Comparison of ENCODE assay signal across 18 cellular contexts in genomic region chr13:26228080-26228479, GRCh38. TPM values are rescaled to one million over a fixed set of nuclear protein-coding genes. Genes with fewer than 3 reads are reported as not detected.
DNase-seq lines count a peak whose midpoint lies in the region; ATAC-seq and TF ChIP-seq lines count a peak whose summit lies in the region.
"Had no signal": no experiment of that assay in that cellular context is flagged by ENCODE, and none has a peak within 500 bp of the region (broad histone marks: within the 10 kb centered on the region; RNA-seq: fewer than 3 reads in every experiment).

No MANE protein-coding gene starts in this region.

- TF ChIP-seq POLR2A in spleen (IDR thresholded peaks at IDR 0.05), result no peak

- peaks cover 17% of the 10 kb centered on the region for H3K27me3 Mint-ChIP-seq in WTC11 (ENCODE audit: low read depth)
- H3K27me3 Mint-ChIP-seq: IgD-negative memory B cell had no signal

- WGBS in spleen, 5 donors, result 69 to 90% (median 86%) methylated on average over 2 of the region's 2 CpGs; no CpG with 5 or more reads in 1 of the 5 donors

- TF ChIP-seq CTCF in spleen (IDR thresholded peaks at IDR 0.05 in 8 of 11, conservative IDR thresholded peaks at IDR 0.05 in 3 of 11) (no peak), WTC11 (IDR thresholded peaks at IDR 0.05) (no peak)

- H3K27ac ChIP-seq in spleen, result no peak overlapping the region
- H3K27ac ChIP-seq: C4-2B had no signal

- peaks cover 0 to 4% (median 0%) of the 10 kb centered on the region in 7 donors for H3K27me3 ChIP-seq in spleen (replicated peaks in 1 of 7)

- H3K9me3 ChIP-seq in spleen, result no peaks in the 10 kb centered on the region

- peak; percentile 6 for ATAC-seq in esophagus mucosa
- ATAC-seq in WTC11, result no peak
- ATAC-seq: GM12878, HCT116 had no signal

- H3K36me3 ChIP-seq in spleen, result no peaks in the 10 kb centered on the region

- H3K27ac Mint-ChIP-seq in WTC11, result no peak overlapping the region
- H3K27ac Mint-ChIP-seq: IgD-negative memory B cell had no signal

- no peaks in the 10 kb centered on the region for H3K9me3 Mint-ChIP-seq in WTC11
- H3K9me3 Mint-ChIP-seq: IgD-negative memory B cell had no signal

- CTCF ChIA-PET in WTC11 (lab: Charles Lee), result no interaction called here

- H3K36me3 Mint-ChIP-seq in WTC11, result no peaks in the 10 kb centered on the region

- H3K4me1 Mint-ChIP-seq in WTC11, result 0 out of 2 replicates have a peak, but pooled peaks cover 4% of the 10 kb centered on the region

- no peak overlapping the region for H3K4me3 Mint-ChIP-seq in WTC11

- DNase-seq in DMS 273 treated with DMSO at 0.1 percent for 48 hours (lab: John Stamatoyannopoulos, UW) (peak; percentile 75), NCI-H1092 (lab: John Stamatoyannopoulos, UW) (peak; percentile 52), NCI-H69 (lab: John Stamatoyannopoulos, UW) (peak; percentile 25), NCI-H345 treated with DMSO at 0.1 percent for 48 hours (lab: John Stamatoyannopoulos, UW; ENCODE audit: unreplicated experiment) (no peak), spleen (no peak), WTC11 (ENCODE audit: low spot score) (no peak)
- DNase-seq in activated CD4-positive, CD25-positive, alpha-beta regulatory T cell (lab: John Stamatoyannopoulos, UW), result no peak
- DNase-seq: ACHN, DMS153, GOT3, Karpas-422, NCI-H1105, NCI-H2227 treated with DMSO at 0.1 percent for 48 hours had no signal

- peaks cover 0 to 2% (median under 1%) of the 10 kb centered on the region in 6 donors for H3K4me1 ChIP-seq in spleen

- H3K4me3 ChIP-seq in spleen, result no peak overlapping the region
- H3K4me3 ChIP-seq: GM12878 had no signal

- POLR2A ChIA-PET in WTC11 (lab: Charles Lee), result no interaction called here

- intact Hi-C loops in spleen (cut with DNase I; ENCODE audit: low total_unique reads), result no loop called here

TF ChIP-seq in WTC11, 78 proteins besides CTCF, POLR2A, EP300 and RAD21:
- TF ChIP-seq RELA (CRISPR knock-in tag; IDR thresholded peaks at IDR 0.05; ENCODE audit: borderline replicate concordance) (no peak), PREB (CRISPR knock-in tag; IDR thresholded peaks at IDR 0.05; ENCODE audit: borderline replicate concordance) (no peak), E2F5 (CRISPR knock-in tag; IDR thresholded peaks at IDR 0.05) (no peak), RORB (CRISPR knock-in tag; IDR thresholded peaks at IDR 0.05) (no peak), IRF2 (CRISPR knock-in tag; IDR thresholded peaks at IDR 0.05; ENCODE audit: borderline replicate concordance, low read depth) (no peak), CREB1 (CRISPR knock-in tag; IDR thresholded peaks at IDR 0.05) (no peak), SMAD3 (CRISPR knock-in tag; IDR thresholded peaks at IDR 0.05; ENCODE audit: borderline replicate concordance) (no peak), NR3C1 (CRISPR knock-in tag; conservative IDR thresholded peaks at IDR 0.05; ENCODE audit: low read depth) (no peak), ZNF121 (CRISPR knock-in tag; IDR thresholded peaks at IDR 0.05) (no peak), FOXP4 (CRISPR knock-in tag; IDR thresholded peaks at IDR 0.05) (no peak), HMGA2 (CRISPR knock-in tag; IDR thresholded peaks at IDR 0.05) (no peak), NFYB (CRISPR knock-in tag; conservative IDR thresholded peaks at IDR 0.05; ENCODE audit: low read depth) (no peak), GRHL2 (CRISPR knock-in tag; IDR thresholded peaks at IDR 0.05; ENCODE audit: insufficient replicate concordance, severe bottlenecking) (no peak)
- TF ChIP-seq, protein P1, sequence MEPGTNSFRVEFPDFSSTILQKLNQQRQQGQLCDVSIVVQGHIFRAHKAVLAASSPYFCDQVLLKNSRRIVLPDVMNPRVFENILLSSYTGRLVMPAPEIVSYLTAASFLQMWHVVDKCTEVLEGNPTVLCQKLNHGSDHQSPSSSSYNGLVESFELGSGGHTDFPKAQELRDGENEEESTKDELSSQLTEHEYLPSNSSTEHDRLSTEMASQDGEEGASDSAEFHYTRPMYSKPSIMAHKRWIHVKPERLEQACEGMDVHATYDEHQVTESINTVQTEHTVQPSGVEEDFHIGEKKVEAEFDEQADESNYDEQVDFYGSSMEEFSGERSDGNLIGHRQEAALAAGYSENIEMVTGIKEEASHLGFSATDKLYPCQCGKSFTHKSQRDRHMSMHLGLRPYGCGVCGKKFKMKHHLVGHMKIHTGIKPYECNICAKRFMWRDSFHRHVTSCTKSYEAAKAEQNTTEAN (CRISPR knock-in tag; IDR thresholded peaks at IDR 0.05), result no peak
- TF ChIP-seq, protein P2, sequence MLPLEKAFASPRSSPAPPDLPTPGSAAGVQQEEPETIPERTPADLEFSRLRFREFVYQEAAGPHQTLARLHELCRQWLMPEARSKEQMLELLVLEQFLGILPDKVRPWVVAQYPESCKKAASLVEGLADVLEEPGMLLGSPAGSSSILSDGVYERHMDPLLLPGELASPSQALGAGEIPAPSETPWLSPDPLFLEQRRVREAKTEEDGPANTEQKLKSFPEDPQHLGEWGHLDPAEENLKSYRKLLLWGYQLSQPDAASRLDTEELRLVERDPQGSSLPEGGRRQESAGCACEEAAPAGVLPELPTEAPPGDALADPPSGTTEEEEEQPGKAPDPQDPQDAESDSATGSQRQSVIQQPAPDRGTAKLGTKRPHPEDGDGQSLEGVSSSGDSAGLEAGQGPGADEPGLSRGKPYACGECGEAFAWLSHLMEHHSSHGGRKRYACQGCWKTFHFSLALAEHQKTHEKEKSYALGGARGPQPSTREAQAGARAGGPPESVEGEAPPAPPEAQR (CRISPR knock-in tag; IDR thresholded peaks at IDR 0.05), result no peak
- TF ChIP-seq, protein P3, sequence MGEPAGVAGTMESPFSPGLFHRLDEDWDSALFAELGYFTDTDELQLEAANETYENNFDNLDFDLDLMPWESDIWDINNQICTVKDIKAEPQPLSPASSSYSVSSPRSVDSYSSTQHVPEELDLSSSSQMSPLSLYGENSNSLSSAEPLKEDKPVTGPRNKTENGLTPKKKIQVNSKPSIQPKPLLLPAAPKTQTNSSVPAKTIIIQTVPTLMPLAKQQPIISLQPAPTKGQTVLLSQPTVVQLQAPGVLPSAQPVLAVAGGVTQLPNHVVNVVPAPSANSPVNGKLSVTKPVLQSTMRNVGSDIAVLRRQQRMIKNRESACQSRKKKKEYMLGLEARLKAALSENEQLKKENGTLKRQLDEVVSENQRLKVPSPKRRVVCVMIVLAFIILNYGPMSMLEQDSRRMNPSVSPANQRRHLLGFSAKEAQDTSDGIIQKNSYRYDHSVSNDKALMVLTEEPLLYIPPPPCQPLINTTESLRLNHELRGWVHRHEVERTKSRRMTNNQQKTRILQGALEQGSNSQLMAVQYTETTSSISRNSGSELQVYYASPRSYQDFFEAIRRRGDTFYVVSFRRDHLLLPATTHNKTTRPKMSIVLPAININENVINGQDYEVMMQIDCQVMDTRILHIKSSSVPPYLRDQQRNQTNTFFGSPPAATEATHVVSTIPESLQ (CRISPR knock-in tag; IDR thresholded peaks at IDR 0.05), result no peak
- TF ChIP-seq, protein P4, sequence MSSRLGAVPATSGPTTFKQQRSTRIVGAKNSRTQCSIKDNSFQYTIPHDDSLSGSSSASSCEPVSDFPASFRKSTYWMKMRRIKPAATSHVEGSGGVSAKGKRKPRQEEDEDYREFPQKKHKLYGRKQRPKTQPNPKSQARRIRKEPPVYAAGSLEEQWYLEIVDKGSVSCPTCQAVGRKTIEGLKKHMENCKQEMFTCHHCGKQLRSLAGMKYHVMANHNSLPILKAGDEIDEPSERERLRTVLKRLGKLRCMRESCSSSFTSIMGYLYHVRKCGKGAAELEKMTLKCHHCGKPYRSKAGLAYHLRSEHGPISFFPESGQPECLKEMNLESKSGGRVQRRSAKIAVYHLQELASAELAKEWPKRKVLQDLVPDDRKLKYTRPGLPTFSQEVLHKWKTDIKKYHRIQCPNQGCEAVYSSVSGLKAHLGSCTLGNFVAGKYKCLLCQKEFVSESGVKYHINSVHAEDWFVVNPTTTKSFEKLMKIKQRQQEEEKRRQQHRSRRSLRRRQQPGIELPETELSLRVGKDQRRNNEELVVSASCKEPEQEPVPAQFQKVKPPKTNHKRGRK (CRISPR knock-in tag; IDR thresholded peaks at IDR 0.05; ENCODE audit: borderline replicate concordance), result no peak

RNA-seq across cellular contexts. Expression of gene RNF6, which starts 6.0 kb away (rescaled TPM):
- total RNA-seq in esophagus mucosa (28.9 TPM), spleen (10 to 100 TPM; 29.1 to 39.0 (median 30.5) TPM), WTC11 (2021) (15.7 to 17.4 TPM (median 16.2 TPM) in 3 replicates)
- polyA plus RNA-seq in spleen, result 10 to 100 TPM; 13.3 to 17.7 (median 15.0) TPM

RNA-seq across cellular contexts. Expression of gene CDK8, which starts 25.8 kb away (rescaled TPM):
- total RNA-seq in esophagus mucosa (7.7 TPM), spleen (10 to 100 TPM in 2 of 7 donors, 1 to 10 TPM in 5; 7.8 to 16.4 (median 9.2) TPM), WTC11 (2021) (21.0 to 21.4 TPM (median 21.4 TPM) in 3 replicates)
- polyA plus RNA-seq in spleen, result 10 to 100 TPM in 1 of 3 donors, 1 to 10 TPM in 2; 8.6 to 10.4 (median 9.9) TPM

Comparison
In these comparisons a context has a peak if more than half of its experiments do, and no peak if none do; other contexts are left out.
1. DNase-seq: peak in DMS 273 treated with DMSO at 0.1 percent for 48 hours (single experiment), NCI-H1092 (single experiment) and NCI-H69 (single experiment); none in NCI-H345 treated with DMSO at 0.1 percent for 48 hours (single experiment), spleen (single experiment), WTC11 (single experiment) and activated CD4-positive, CD25-positive, alpha-beta regulatory T cell (0 of 4).